Comparison of ENCODE assay signal across 18 cellular contexts in genomic region chr6:21582651-21583050, GRCh38.
"Had no signal": no experiment of that assay in that cellular context is flagged by ENCODE, and none has a peak within 500 bp of the region (broad histone marks: within the 10 kb centered on the region; RNA-seq: fewer than 3 reads in every experiment).

No MANE protein-coding gene starts in this region.

- H3K4me3 ChIP-seq: lower lobe of right lung, prostate gland, smooth muscle cell, suprapubic skin had no signal

- H3K27ac ChIP-seq: lower lobe of right lung, prostate gland, suprapubic skin had no signal

- DNase-seq: activated CD4-positive, alpha-beta T cell treated with anti-CD3 and anti-CD28 coated beads, Interleukin-2, amount 50 U/mL, for 1 hour; activated CD8-positive, alpha-beta memory T cell treated with anti-CD3 and anti-CD28 coated beads for 24 hours; activated naive CD4-positive, alpha-beta T cell treated with anti-CD3 and anti-CD28 coated beads for 36 hours; activated naive CD8-positive, alpha-beta T cell treated with anti-CD3 and anti-CD28 coated beads, Interleukin-2, amount 50 U/mL, for 24 hours; aorta; head of caudate nucleus; left colon; lower lobe of right lung; nephron progenitor cell; right cardiac atrium; stimulated activated CD4-positive, alpha-beta T cell treated with anti-CD3 and anti-CD28 coated beads, Interleukin-4, amount 100 ng/mL, for 4 hours; stimulated activated naive CD8-positive, alpha-beta T cell treated with anti-CD3 and anti-CD28 coated beads, Interleukin-15, Interleukin-2, amounts not matched to agents 100 U/mL and 50 U/mL, for 24 hours; SW 1271; trophoblast cell had no signal

- H3K9me3 ChIP-seq: prostate gland had no signal

- H3K36me3 ChIP-seq: lower lobe of right lung, prostate gland, suprapubic skin had no signal

- H3K4me1 ChIP-seq: prostate gland had no signal

- H3K4me2 ChIP-seq: smooth muscle cell had no signal

- H3K27me3 ChIP-seq: suprapubic skin had no signal

- ATAC-seq: activated CD4-positive, CD25-positive, alpha-beta regulatory T cell treated with anti-CD3 and anti-CD28 coated beads, Interleukin-2, amount 50 U/mL, for 24 hours; activated naive CD8-positive, alpha-beta T cell treated with anti-CD3 and anti-CD28 coated beads, Interleukin-2, amount 50 U/mL, for 24 hours; left colon; lower lobe of right lung; right cardiac atrium; stimulated activated naive CD8-positive, alpha-beta T cell treated with anti-CD3 and anti-CD28 coated beads, Interleukin-15, Interleukin-2, amounts not matched to agents 100 U/mL and 50 U/mL, for 24 hours had no signal
